In the genomic region with DNA sequence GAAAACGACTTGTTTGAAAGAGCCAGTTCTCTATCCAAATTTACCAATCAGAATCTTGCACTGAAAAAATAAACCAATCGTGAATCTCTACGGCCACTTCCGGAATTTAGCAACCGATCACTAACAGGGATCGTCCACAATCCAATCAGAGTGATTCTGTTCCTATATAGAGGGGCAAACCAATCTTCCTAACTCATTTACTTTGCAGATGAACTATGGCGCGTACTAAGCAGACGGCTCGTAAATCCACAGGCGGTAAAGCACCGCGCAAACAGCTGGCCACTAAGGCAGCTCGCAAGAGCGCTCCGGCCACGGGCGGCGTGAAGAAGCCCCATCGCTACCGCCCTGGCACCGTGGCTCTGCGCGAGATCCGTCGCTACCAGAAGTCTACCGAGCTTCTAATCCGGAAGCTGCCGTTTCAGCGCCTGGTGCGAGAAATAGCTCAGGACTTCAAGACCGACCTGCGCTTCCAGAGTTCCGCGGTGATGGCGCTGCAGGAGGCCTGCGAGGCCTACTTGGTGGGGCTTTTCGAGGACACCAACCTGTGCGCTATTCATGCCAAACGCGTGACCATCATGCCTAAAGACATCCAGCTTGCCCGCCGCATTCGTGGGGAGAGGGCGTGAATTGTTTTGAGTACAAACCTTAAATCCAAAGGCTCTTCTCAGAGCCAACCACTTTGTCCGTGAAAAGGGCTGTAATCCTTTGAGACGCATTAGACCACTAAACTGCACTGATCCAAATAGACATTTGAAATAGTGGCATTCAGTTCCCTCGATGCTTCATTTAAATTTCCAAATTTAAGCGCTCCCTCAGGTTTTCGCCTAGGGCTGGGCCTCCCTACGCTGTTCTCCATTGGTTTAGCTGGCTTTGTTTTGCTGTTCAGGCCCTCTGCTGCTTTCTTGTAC, we compare ENCODE assay signal across 7 cellular contexts.
DNase-seq lines count a peak whose midpoint lies in the region; ATAC-seq and TF ChIP-seq lines count a peak whose summit lies in the region.

No MANE protein-coding gene starts in this region.

- ATAC-seq in left lung, result peak; percentile 54

- H3K9me3 ChIP-seq in left lung (peaks cover 0 to 11% of the 10 kb centered on the region in 2 donors), tibial nerve (no peaks in the 10 kb centered on the region), HAP-1 (no peaks in the 10 kb centered on the region)

- H3K4me3 ChIP-seq in LNCaP clone FGC (ENCODE audit: low read depth, low read length) (peak overlapping the region; percentile 67), left lung (peak overlapping the region in 1 of 2 donors; percentile 44), tibial nerve (peak overlapping the region; percentile 24 to 56 (median 43)), HAP-1 (no peak overlapping the region)

- TF ChIP-seq CTCF in LNCaP clone FGC (IDR thresholded peaks at IDR 0.05; ENCODE audit: control insufficient read depth, extremely low read depth, insufficient read depth), result no peak
- TF ChIP-seq CTCF in left lung (IDR thresholded peaks at IDR 0.05), result no peak
- TF ChIP-seq CTCF in tibial nerve (IDR thresholded peaks at IDR 0.05), result no peak

- DNase-seq in LNCaP clone FGC (ENCODE audit: low read depth) (no peak), dedifferentiated amniotic fluid mesenchymal stem cell (ENCODE audit: extremely low spot score) (peak; percentile 93), left lung (no peak), tibial nerve (ENCODE audit: low spot score in 2 of 2) (no peak), NCI-H524 (lab: John Stamatoyannopoulos, UW) (no peak), HAP-1 (ENCODE audit: low spot score in 2 of 2) (no peak)
- no peak for DNase-seq in activated naive CD8-positive, alpha-beta T cell treated with anti-CD3 and anti-CD28 coated beads for 36 hours

- in situ Hi-C loops in HAP-1 (cut with MboI; ENCODE audit: low sequenced_read_pairs), result no loop called here

- no peaks in the 10 kb centered on the region for H3K27me3 Mint-ChIP-seq in activated naive CD8-positive, alpha-beta T cell treated with anti-CD3 and anti-CD28 coated beads for 36 hours

- TF ChIP-seq EP300 in tibial nerve (IDR thresholded peaks at IDR 0.05), result no peak

- intact Hi-C loops in left lung (cut with DNase I), result no loop called here

- no peaks in the 10 kb centered on the region for H3K36me3 ChIP-seq in left lung
- H3K36me3 ChIP-seq in tibial nerve, result no peaks in the 10 kb centered on the region
- H3K36me3 ChIP-seq in HAP-1 (replicated peaks), result no peaks in the 10 kb centered on the region

- H3K9me3 Mint-ChIP-seq in activated naive CD8-positive, alpha-beta T cell treated with anti-CD3 and anti-CD28 coated beads for 36 hours, result no peaks in the 10 kb centered on the region

- H3K27ac ChIP-seq in left lung (peak overlapping the region; percentile 87 to 92), tibial nerve (peak overlapping the region in 3 of 4 donors; percentile 78 to 89 (median 86))

- peaks cover 11% of the 10 kb centered on the region for H3K4me1 Mint-ChIP-seq in activated naive CD8-positive, alpha-beta T cell treated with anti-CD3 and anti-CD28 coated beads for 36 hours

- H3K27me3 ChIP-seq in left lung (peaks cover 0 to 96% of the 10 kb centered on the region in 2 donors), tibial nerve (peaks cover 0 to 94% of the 10 kb centered on the region in 2 donors), HAP-1 (ENCODE audit: low read depth) (no peaks in the 10 kb centered on the region)

- WGBS in tibial nerve, 2 donors, result 24 to 43% methylated on average over 43 to 47 of the region's 51 CpGs

- H3K4me3 Mint-ChIP-seq in activated naive CD8-positive, alpha-beta T cell treated with anti-CD3 and anti-CD28 coated beads for 36 hours, result no peak overlapping the region

- H3K27ac Mint-ChIP-seq in activated naive CD8-positive, alpha-beta T cell treated with anti-CD3 and anti-CD28 coated beads for 36 hours, result no peak overlapping the region

- TF ChIP-seq POLR2A in tibial nerve (IDR thresholded peaks at IDR 0.05), result no peak

- H3K36me3 Mint-ChIP-seq in activated naive CD8-positive, alpha-beta T cell treated with anti-CD3 and anti-CD28 coated beads for 36 hours, result peaks cover 3% of the 10 kb centered on the region

- peaks cover 0 to 9% of the 10 kb centered on the region in 2 donors for H3K4me1 ChIP-seq in left lung
- peaks cover 0 to 15% (median 0%) of the 10 kb centered on the region in 4 donors for H3K4me1 ChIP-seq in tibial nerve
- H3K4me1 ChIP-seq in HAP-1, result no peaks in the 10 kb centered on the region
